15 cellular contexts compared by ENCODE assay signal in the genomic region with DNA sequence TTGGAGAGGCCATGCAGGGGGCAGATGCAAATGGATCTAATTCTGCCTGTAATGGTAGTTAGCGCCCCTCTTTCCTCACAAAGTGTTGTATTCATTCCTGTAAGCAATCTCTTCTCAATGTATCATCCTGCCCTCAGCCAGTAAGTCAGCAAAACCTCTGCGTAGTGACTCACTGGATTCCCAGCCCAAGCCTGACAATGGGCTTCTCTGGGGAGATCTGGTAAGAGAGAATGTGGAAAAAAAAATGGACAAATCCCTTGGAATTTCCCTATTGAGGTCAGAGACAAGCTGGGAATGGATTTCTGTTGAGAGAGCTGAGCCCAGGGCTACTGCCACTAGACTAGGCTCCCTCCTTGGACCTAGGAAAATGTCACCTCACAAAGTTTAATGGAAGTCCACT. TPM values are rescaled to one million over a fixed set of nuclear protein-coding genes. Genes with fewer than 3 reads are reported as not detected.
DNase-seq lines count a peak whose midpoint lies in the region; ATAC-seq and TF ChIP-seq lines count a peak whose summit lies in the region.
"Had no signal": no experiment of that assay in that cellular context is flagged by ENCODE, and none has a peak within 500 bp of the region (broad histone marks: within the 10 kb centered on the region; RNA-seq: fewer than 3 reads in every experiment).

No MANE protein-coding gene starts in this region.

- no peak overlapping the region for H2AFZ ChIP-seq in osteoblast (ENCODE audit: low read length)

- no peak overlapping the region for H3K4me3 Mint-ChIP-seq in natural killer cell treated with Interleukin-12 subunit alpha and Interleukin-12 subunit beta and Interleukin-15 and Interleukin-18, amount 100 ng/mL, for 72 hours
- H3K4me3 Mint-ChIP-seq: activated naive CD8-positive, alpha-beta T cell treated with anti-CD3 and anti-CD28 coated beads, Interleukin-2, amount 10 ng/mL, durations not matched to agents 7 days and 5 days; H9 had no signal

- H3K36me3 ChIP-seq in osteoblast (ENCODE audit: insufficient read depth, low read length): peaks cover 50% of the 10 kb centered on the region

- H4K20me1 ChIP-seq in osteoblast (ENCODE audit: insufficient read depth, low read length): peaks cover 3% of the 10 kb centered on the region

- no peak overlapping the region for H3K27ac Mint-ChIP-seq in natural killer cell treated with Interleukin-12 subunit alpha and Interleukin-12 subunit beta and Interleukin-15 and Interleukin-18, amount 100 ng/mL, for 72 hours
- H3K27ac Mint-ChIP-seq: activated naive CD8-positive, alpha-beta T cell treated with anti-CD3 and anti-CD28 coated beads, Interleukin-2, amount 10 ng/mL, durations not matched to agents 7 days and 5 days; H9 had no signal

- H3K4me1 ChIP-seq in osteoblast (ENCODE audit: insufficient read depth, low read length): peaks cover 23% of the 10 kb centered on the region

- H3K27ac ChIP-seq in epithelial cell of prostate (no peak overlapping the region), osteoblast (ENCODE audit: low read depth, low read length) (peak overlapping the region; percentile 95)

- ATAC-seq in GM19397 (IDR thresholded peaks at IDR 0.05; ENCODE audit: unreplicated experiment) (no peak), HG02852 (IDR thresholded peaks at IDR 0.05; ENCODE audit: unreplicated experiment) (no peak), GM21367 (IDR thresholded peaks at IDR 0.05; ENCODE audit: unreplicated experiment) (no peak)
- ATAC-seq in natural killer cell treated with Interleukin-12 subunit alpha and Interleukin-12 subunit beta and Interleukin-15 and Interleukin-18, amount 100 ng/mL, for 72 hours: no peak
- ATAC-seq: stimulated activated naive CD8-positive, alpha-beta T cell treated with anti-CD3 and anti-CD28 coated beads, Interleukin-15, Interleukin-2, amounts not matched to agents 100 U/mL and 50 U/mL, for 24 hours had no signal

- peak overlapping the region; percentile 71 for H3K4me2 ChIP-seq in osteoblast (ENCODE audit: insufficient read depth, low read length)

- no peaks in the 10 kb centered on the region for H3K27me3 ChIP-seq in osteoblast (ENCODE audit: insufficient read depth, low read length)

- H3K9me3 Mint-ChIP-seq in natural killer cell treated with Interleukin-12 subunit alpha and Interleukin-12 subunit beta and Interleukin-15 and Interleukin-18, amount 100 ng/mL, for 72 hours: no peaks in the 10 kb centered on the region
- H3K9me3 Mint-ChIP-seq: activated naive CD8-positive, alpha-beta T cell treated with anti-CD3 and anti-CD28 coated beads, Interleukin-2, amount 10 ng/mL, durations not matched to agents 7 days and 5 days; H9 had no signal

- in situ Hi-C loops in SK-MEL-5 (cut with HindIII; ENCODE audit: low pct_unique_long_range_greater_than_20kb, low sequenced_read_pairs): no loop called here

- H3K27me3 Mint-ChIP-seq in natural killer cell treated with Interleukin-12 subunit alpha and Interleukin-12 subunit beta and Interleukin-15 and Interleukin-18, amount 100 ng/mL, for 72 hours: no peaks in the 10 kb centered on the region
- H3K27me3 Mint-ChIP-seq: activated naive CD8-positive, alpha-beta T cell treated with anti-CD3 and anti-CD28 coated beads, Interleukin-2, amount 10 ng/mL, durations not matched to agents 7 days and 5 days had no signal

- peaks cover 11% of the 10 kb centered on the region for H3K79me2 ChIP-seq in osteoblast (ENCODE audit: insufficient read depth, low read length)

- H3K36me3 Mint-ChIP-seq in natural killer cell treated with Interleukin-12 subunit alpha and Interleukin-12 subunit beta and Interleukin-15 and Interleukin-18, amount 100 ng/mL, for 72 hours: peaks cover 41% of the 10 kb centered on the region

- H3K4me1 Mint-ChIP-seq in natural killer cell treated with Interleukin-12 subunit alpha and Interleukin-12 subunit beta and Interleukin-15 and Interleukin-18, amount 100 ng/mL, for 72 hours (ENCODE audit: low read depth in 2 of 2): peaks cover 0 to 26% of the 10 kb centered on the region in 2 donors
- H3K4me1 Mint-ChIP-seq: H9 had no signal

- DNase-seq in GM03348 (ENCODE audit: low spot score) (peak; percentile 89), SK-MEL-5 (ENCODE audit: low read depth, low spot score) (peak; percentile 45), epithelial cell of prostate (ENCODE audit: low read depth, low spot score) (peak; percentile 29), osteoblast (ENCODE audit: insufficient read length, low spot score, missing footprints) (peak; percentile 93)
- DNase-seq in natural killer cell treated with Interleukin-12 subunit alpha and Interleukin-12 subunit beta and Interleukin-15 and Interleukin-18, amount 100 ng/mL, for 72 hours (ENCODE audit: low spot score): no peak
- DNase-seq: activated CD4-positive, CD25-positive, alpha-beta regulatory T cell treated with anti-CD3 and anti-CD28 coated beads, Interleukin-2, amount 50 U/mL, for 72 hours; activated naive CD8-positive, alpha-beta T cell treated with anti-CD3 and anti-CD28 coated beads, Interleukin-2, amount 10 ng/mL, durations not matched to agents 7 days and 5 days; DND-41; H9; NCI-H2029 treated with DMSO at 0.1 percent for 48 hours; RPMI8226; stimulated activated naive CD8-positive, alpha-beta T cell treated with anti-CD3 and anti-CD28 coated beads, Interleukin-15, Interleukin-2, amounts not matched to agents 100 U/mL and 50 U/mL, for 24 hours had no signal

- peak overlapping the region; percentile 37 for H3K4me3 ChIP-seq in osteoblast (ENCODE audit: insufficient read depth, low read length)

- no peak for TF ChIP-seq CTCF in osteoblast (IDR thresholded peaks at IDR 0.05; ENCODE audit: extremely low read depth, low read depth, low read length)

- no peaks in the 10 kb centered on the region for H3K9me3 ChIP-seq in osteoblast (ENCODE audit: low read depth, low read length)

RNA-seq across cellular contexts. Expression of a gene that starts 25.4 kb away (rescaled TPM):
- 78.6 and 82.0 TPM in 2 replicates for total RNA-seq in SK-MEL-5 (2014; rRNA removed; shearing (Covaris generic))
- polyA plus RNA-seq in SK-MEL-5 (2015; cell fraction: cytosol; rRNA removed): 60.8 and 75.5 TPM in 2 replicates
- polyA plus RNA-seq in SK-MEL-5 (2015; cell fraction: nucleus; rRNA removed): 143 and 158 TPM in 2 replicates
- total RNA-seq in osteoblast: 57.9 and 58.3 TPM in 2 replicates
- 100 to 1,000 TPM in 1 of 2 donors, 10 to 100 TPM in 1; 96.8 to 135 TPM for total RNA-seq in natural killer cell treated with Interleukin-12 subunit alpha and Interleukin-12 subunit beta and Interleukin-15 and Interleukin-18, amount 100 ng/mL, for 72 hours
